1 cellular context compared by ENCODE assay signal in the genomic region with DNA sequence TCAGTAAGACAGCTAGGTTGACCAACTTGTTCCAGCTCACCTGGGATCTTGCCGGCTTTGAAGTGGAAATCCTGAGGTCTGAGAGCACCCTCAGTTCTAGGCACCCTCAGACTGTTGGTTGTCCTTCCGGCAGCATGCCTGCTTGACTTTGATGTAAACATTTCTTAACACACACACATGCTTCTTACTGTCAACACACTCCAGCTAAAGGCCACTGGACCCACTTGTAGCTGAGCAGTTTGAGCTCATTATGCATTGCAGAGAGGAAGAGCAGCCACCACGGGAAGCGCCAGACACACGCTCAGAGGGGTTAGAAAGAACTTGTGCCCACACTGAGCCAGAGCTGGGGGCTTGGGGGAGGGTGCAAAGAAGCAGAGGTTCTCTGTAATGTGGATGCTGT.
TF ChIP-seq lines count a peak whose summit lies in the region.

No MANE protein-coding gene starts in this region.

TF ChIP-seq in HepG2, 621 proteins besides CTCF, POLR2A, EP300 and RAD21 (continued from another document):
- TF ChIP-seq, protein P1, sequence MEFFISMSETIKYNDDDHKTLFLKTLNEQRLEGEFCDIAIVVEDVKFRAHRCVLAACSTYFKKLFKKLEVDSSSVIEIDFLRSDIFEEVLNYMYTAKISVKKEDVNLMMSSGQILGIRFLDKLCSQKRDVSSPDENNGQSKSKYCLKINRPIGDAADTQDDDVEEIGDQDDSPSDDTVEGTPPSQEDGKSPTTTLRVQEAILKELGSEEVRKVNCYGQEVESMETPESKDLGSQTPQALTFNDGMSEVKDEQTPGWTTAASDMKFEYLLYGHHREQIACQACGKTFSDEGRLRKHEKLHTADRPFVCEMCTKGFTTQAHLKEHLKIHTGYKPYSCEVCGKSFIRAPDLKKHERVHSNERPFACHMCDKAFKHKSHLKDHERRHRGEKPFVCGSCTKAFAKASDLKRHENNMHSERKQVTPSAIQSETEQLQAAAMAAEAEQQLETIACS (CRISPR knock-in tag; IDR thresholded peaks at IDR 0.05) = no peak
- TF ChIP-seq ZNF256 (CRISPR knock-in tag; conservative IDR thresholded peaks at IDR 0.05) = no peak
- TF ChIP-seq ZNF749 (CRISPR knock-in tag; IDR thresholded peaks at IDR 0.05; ENCODE audit: borderline replicate concordance) = no peak
